Comparison of ENCODE assay signal across 24 cellular contexts in the genomic region with DNA sequence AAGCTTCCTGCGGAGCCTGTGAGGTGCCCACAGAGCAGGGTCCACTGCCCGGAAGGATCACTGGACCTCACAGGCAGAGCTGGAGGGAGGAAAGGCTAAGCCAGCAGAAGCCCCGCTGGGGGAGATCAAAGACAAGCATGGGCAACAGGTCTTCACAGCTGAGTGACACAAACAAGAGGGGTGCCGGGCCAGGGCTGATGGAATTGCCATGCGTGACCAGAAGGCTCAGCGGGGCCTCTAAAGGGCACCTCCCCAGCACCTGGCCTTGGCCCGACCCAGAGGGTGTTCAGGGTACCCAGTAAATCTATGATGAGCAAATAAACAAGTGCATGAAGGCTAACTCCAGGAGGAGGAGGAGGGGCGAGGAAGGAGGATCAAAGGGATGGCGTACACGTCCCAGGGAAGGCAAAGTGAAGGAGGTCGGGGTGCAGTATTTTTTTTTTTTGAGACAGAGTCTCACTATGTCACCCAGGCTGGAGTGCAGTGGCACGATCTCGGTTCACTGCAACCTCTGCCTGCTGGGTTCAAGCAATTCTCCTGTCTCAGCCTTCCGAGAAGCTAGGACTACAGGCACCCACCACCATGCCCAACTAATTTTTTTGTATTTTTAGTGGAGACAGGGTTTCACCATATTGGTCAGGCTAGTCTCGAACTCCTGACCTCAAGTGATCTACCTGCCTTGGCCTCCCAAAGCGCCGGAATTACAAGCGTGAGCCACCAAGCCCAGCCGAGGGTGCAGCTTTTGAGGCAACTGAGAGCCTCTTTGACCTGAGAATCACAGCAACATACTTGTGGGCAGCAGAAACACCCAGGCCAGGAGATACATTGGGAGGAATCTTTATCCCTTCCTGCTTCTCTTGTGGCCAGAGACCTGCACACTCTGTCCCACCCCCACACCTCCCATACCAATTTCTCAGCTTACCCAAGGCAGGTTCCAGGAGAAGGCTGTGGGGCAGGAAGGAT. TPM values are rescaled to one million over a fixed set of nuclear protein-coding genes. Genes with fewer than 3 reads are reported as not detected.
A peak's percentile ranks its signal among the peaks of the same experiment; 100 is the strongest.
DNase-seq lines count a peak whose midpoint lies in the region; ATAC-seq, FAIRE-seq and TF ChIP-seq lines count a peak whose summit lies in the region.
"Had no signal": no experiment of that assay in that cellular context is flagged by ENCODE, and none has a peak within 500 bp of the region (broad histone marks: within the 10 kb centered on the region; RNA-seq: fewer than 3 reads in every experiment).

No MANE protein-coding gene starts in this region.

- no peaks in the 10 kb centered on the region for H3K4me1 ChIP-seq in HEK293 (ENCODE audit: control insufficient read depth, insufficient read depth, low read length)

- H3K27ac Mint-ChIP-seq in activated CD4-positive, alpha-beta T cell treated with anti-CD3 and anti-CD28 coated beads, Interleukin-2, amount 10 ng/mL, durations not matched to agents 7 days and 5 days, result peak overlapping the region; percentile 25
- H3K27ac Mint-ChIP-seq in activated CD4-positive, alpha-beta T cell treated with anti-CD3 and anti-CD28 coated beads, Interleukin-2, amount 10 ng/mL, durations not matched to agents 24 days and 14 days, result no peak overlapping the region
- H3K27ac Mint-ChIP-seq: B cell; CD8-positive, alpha-beta T cell; HFFc6 had no signal

- FAIRE-seq in urothelium cell line (lab: Jason Lieb, UNC), result peak; percentile 37
- FAIRE-seq: G401.6, GM18507 had no signal

- no peaks in the 10 kb centered on the region for H3K9me3 ChIP-seq in HEK293 (ENCODE audit: control insufficient read depth, insufficient read depth, low read depth, low read length)
- H3K9me3 ChIP-seq: MG63 had no signal

- no peaks in the 10 kb centered on the region for H3K9me3 Mint-ChIP-seq in activated CD4-positive, alpha-beta T cell treated with anti-CD3 and anti-CD28 coated beads, Interleukin-2, amount 10 ng/mL, durations not matched to agents 7 days and 5 days
- no peaks in the 10 kb centered on the region for H3K9me3 Mint-ChIP-seq in activated CD4-positive, alpha-beta T cell treated with anti-CD3 and anti-CD28 coated beads, Interleukin-2, amount 10 ng/mL, durations not matched to agents 24 days and 14 days
- H3K9me3 Mint-ChIP-seq: CD8-positive, alpha-beta T cell; HFFc6 had no signal

- no peak overlapping the region for H3K4me3 ChIP-seq in HEK293 (ENCODE audit: low read depth, low read length)
- H3K4me3 ChIP-seq: GM23248, MG63 had no signal

- no peak for DNase-seq in activated CD4-positive, alpha-beta T cell treated with anti-CD3 and anti-CD28 coated beads, Interleukin-2, amount 10 ng/mL, durations not matched to agents 7 days and 5 days
- DNase-seq in activated CD4-positive, alpha-beta T cell treated with anti-CD3 and anti-CD28 coated beads, Interleukin-2, amount 10 ng/mL, durations not matched to agents 24 days and 14 days, result no peak
- DNase-seq in left kidney (ENCODE audit: low read depth, low spot score), result peak; percentile 61
- no peak for DNase-seq in urothelium cell line (ENCODE audit: low spot score)
- no peak for DNase-seq in HuH-7.5 (ENCODE audit: low spot score)
- DNase-seq in islet precursor cell, result no peak
- DNase-seq: CD8-positive, alpha-beta T cell; DMS79 treated with DMSO at 0.1 percent for 48 hours; GM23248; HFFc6; MG63; NCI-H1092 treated with DMSO at 0.1 percent for 48 hours; NCI-H2107; NCI-H226; NCI-H526 treated with DMSO at 0.1 percent for 48 hours; NK-92 treated with Interleukin-12 subunit alpha and Interleukin-12 subunit beta, amount 100 ng/mL, for 24 hours; SHP77 had no signal

- H3K36me3 ChIP-seq in HEK293 (ENCODE audit: control insufficient read depth in 2 of 2, insufficient read depth in 1 of 2, low read length in 2 of 2), result no peaks in the 10 kb centered on the region
- H3K36me3 ChIP-seq: MG63 had no signal

- no peak for TF ChIP-seq CTCF in HEK293 (tag by site-specific recombination; IDR thresholded peaks at IDR 0.05)

- POLR2A ChIA-PET in activated CD4-positive, alpha-beta T cell treated with anti-CD3 and anti-CD28 coated beads, Interleukin-2, amount 10 ng/mL, durations not matched to agents 7 days and 5 days (lab: Charles Lee), result interaction anchor here (1.0 kb wide), 2 partner anchors 60 to 150 kb away, joined by 3 read pairs; no protein-coding TSS in a partner anchor
- POLR2A ChIA-PET in HEK293 (lab: Yijun Ruan, JAX), result no interaction called here

- no peak overlapping the region for H3K27ac ChIP-seq in HEK293 (ENCODE audit: extremely low read depth, low read depth, low read length)
- H3K27ac ChIP-seq: 22Rv1, GM23248 had no signal

- intact Hi-C loops in activated CD4-positive, alpha-beta T cell treated with anti-CD3 and anti-CD28 coated beads, Interleukin-2, amount 10 ng/mL, durations not matched to agents 24 days and 14 days (cut with micrococcal nuclease), result loop anchor here (2.0 to 5.0 kb wide), 3 partner anchors 61 to 178 kb away; no protein-coding TSS in a partner anchor

- H3K36me3 Mint-ChIP-seq in activated CD4-positive, alpha-beta T cell treated with anti-CD3 and anti-CD28 coated beads, Interleukin-2, amount 10 ng/mL, durations not matched to agents 7 days and 5 days (ENCODE audit: low read depth), result no peaks in the 10 kb centered on the region
- H3K36me3 Mint-ChIP-seq in activated CD4-positive, alpha-beta T cell treated with anti-CD3 and anti-CD28 coated beads, Interleukin-2, amount 10 ng/mL, durations not matched to agents 24 days and 14 days (ENCODE audit: low read depth), result no peaks in the 10 kb centered on the region
- H3K36me3 Mint-ChIP-seq: CD8-positive, alpha-beta T cell had no signal

- H3K4me3 Mint-ChIP-seq in activated CD4-positive, alpha-beta T cell treated with anti-CD3 and anti-CD28 coated beads, Interleukin-2, amount 10 ng/mL, durations not matched to agents 7 days and 5 days, result no peak overlapping the region
- no peak overlapping the region for H3K4me3 Mint-ChIP-seq in activated CD4-positive, alpha-beta T cell treated with anti-CD3 and anti-CD28 coated beads, Interleukin-2, amount 10 ng/mL, durations not matched to agents 24 days and 14 days
- H3K4me3 Mint-ChIP-seq: B cell; CD8-positive, alpha-beta T cell; HFFc6 had no signal

- no peaks in the 10 kb centered on the region for H3K27me3 Mint-ChIP-seq in activated CD4-positive, alpha-beta T cell treated with anti-CD3 and anti-CD28 coated beads, Interleukin-2, amount 10 ng/mL, durations not matched to agents 7 days and 5 days
- H3K27me3 Mint-ChIP-seq in activated CD4-positive, alpha-beta T cell treated with anti-CD3 and anti-CD28 coated beads, Interleukin-2, amount 10 ng/mL, durations not matched to agents 24 days and 14 days, result no peaks in the 10 kb centered on the region

- peaks cover 15% of the 10 kb centered on the region for H3K4me1 Mint-ChIP-seq in activated CD4-positive, alpha-beta T cell treated with anti-CD3 and anti-CD28 coated beads, Interleukin-2, amount 10 ng/mL, durations not matched to agents 7 days and 5 days
- peaks cover 10% of the 10 kb centered on the region for H3K4me1 Mint-ChIP-seq in activated CD4-positive, alpha-beta T cell treated with anti-CD3 and anti-CD28 coated beads, Interleukin-2, amount 10 ng/mL, durations not matched to agents 24 days and 14 days

- CTCF ChIA-PET in activated CD4-positive, alpha-beta T cell treated with anti-CD3 and anti-CD28 coated beads, Interleukin-2, amount 10 ng/mL, durations not matched to agents 7 days and 5 days (lab: Charles Lee), result interaction anchor here (0.8 to 11.6 kb wide), 13 partner anchors 10 to 177 kb away, joined by 3 to 160 read pairs (median 6); no protein-coding TSS in a partner anchor
- CTCF ChIA-PET in HEK293 (lab: Yijun Ruan, JAX), result interaction anchor here (0.6 to 11.8 kb wide), 20 partner anchors 8 to 291 kb away, joined by 3 to 191 read pairs (median 4); no protein-coding TSS in a partner anchor

- ATAC-seq in GM19467 (IDR thresholded peaks at IDR 0.05; ENCODE audit: unreplicated experiment), result no peak
- ATAC-seq: CD8-positive, alpha-beta T cell had no signal

TF ChIP-seq in HEK293, 187 proteins besides CTCF, POLR2A, EP300 and RAD21 (continues in another document):
- no peak for TF ChIP-seq ZNF837 (tag by site-specific recombination; IDR thresholded peaks at IDR 0.05)
- TF ChIP-seq ZNF157 (tag by site-specific recombination; IDR thresholded peaks at IDR 0.05), result peak; percentile 95
- TF ChIP-seq ZNF311 (tag by site-specific recombination; IDR thresholded peaks at IDR 0.05; ENCODE audit: borderline replicate concordance), result no peak
- TF ChIP-seq, protein P1, sequence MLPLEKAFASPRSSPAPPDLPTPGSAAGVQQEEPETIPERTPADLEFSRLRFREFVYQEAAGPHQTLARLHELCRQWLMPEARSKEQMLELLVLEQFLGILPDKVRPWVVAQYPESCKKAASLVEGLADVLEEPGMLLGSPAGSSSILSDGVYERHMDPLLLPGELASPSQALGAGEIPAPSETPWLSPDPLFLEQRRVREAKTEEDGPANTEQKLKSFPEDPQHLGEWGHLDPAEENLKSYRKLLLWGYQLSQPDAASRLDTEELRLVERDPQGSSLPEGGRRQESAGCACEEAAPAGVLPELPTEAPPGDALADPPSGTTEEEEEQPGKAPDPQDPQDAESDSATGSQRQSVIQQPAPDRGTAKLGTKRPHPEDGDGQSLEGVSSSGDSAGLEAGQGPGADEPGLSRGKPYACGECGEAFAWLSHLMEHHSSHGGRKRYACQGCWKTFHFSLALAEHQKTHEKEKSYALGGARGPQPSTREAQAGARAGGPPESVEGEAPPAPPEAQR (tag by site-specific recombination; IDR thresholded peaks at IDR 0.05), result no peak

RNA-seq across cellular contexts. Expression of a gene that starts 16.1 kb away (rescaled TPM):
- total RNA-seq in activated CD4-positive, alpha-beta T cell treated with anti-CD3 and anti-CD28 coated beads, Interleukin-2, amount 10 ng/mL, durations not matched to agents 7 days and 5 days, result 100 to 1,000 TPM; 140 to 147 TPM
- total RNA-seq in activated CD4-positive, alpha-beta T cell treated with anti-CD3 and anti-CD28 coated beads, Interleukin-2, amount 10 ng/mL, durations not matched to agents 24 days and 14 days, result 104 and 108 TPM in 2 replicates

RNA-seq across cellular contexts. Expression of a gene that starts 21.4 kb away (rescaled TPM):
- total RNA-seq in activated CD4-positive, alpha-beta T cell treated with anti-CD3 and anti-CD28 coated beads, Interleukin-2, amount 10 ng/mL, durations not matched to agents 7 days and 5 days, result under 1 TPM; 0.20 to 0.48 TPM
- total RNA-seq in activated CD4-positive, alpha-beta T cell treated with anti-CD3 and anti-CD28 coated beads, Interleukin-2, amount 10 ng/mL, durations not matched to agents 24 days and 14 days, result 0.07 and 0.35 TPM in 2 replicates
- total RNA-seq: GM23248, HFFc6, OCI-LY7 had no signal

RNA-seq across cellular contexts. Expression of a gene that starts 40.7 kb away (rescaled TPM):
- under 1 TPM in 1 of 2 experiments, not detected in 1; 0.27 TPM for total RNA-seq in activated CD4-positive, alpha-beta T cell treated with anti-CD3 and anti-CD28 coated beads, Interleukin-2, amount 10 ng/mL, durations not matched to agents 7 days and 5 days
- 4.1 TPM in 2 replicates for total RNA-seq in activated CD4-positive, alpha-beta T cell treated with anti-CD3 and anti-CD28 coated beads, Interleukin-2, amount 10 ng/mL, durations not matched to agents 24 days and 14 days
- total RNA-seq: GM23248 had no signal

RNA-seq across cellular contexts. Expression of a gene that starts 45.1 kb away (rescaled TPM):
- total RNA-seq in activated CD4-positive, alpha-beta T cell treated with anti-CD3 and anti-CD28 coated beads, Interleukin-2, amount 10 ng/mL, durations not matched to agents 7 days and 5 days, result under 1 TPM; 0.15 TPM
- 2.3 and 2.7 TPM in 2 replicates for total RNA-seq in activated CD4-positive, alpha-beta T cell treated with anti-CD3 and anti-CD28 coated beads, Interleukin-2, amount 10 ng/mL, durations not matched to agents 24 days and 14 days
- total RNA-seq: GM23248 had no signal

RNA-seq across cellular contexts. Expression of a gene that starts 47.4 kb away (rescaled TPM):
- total RNA-seq in activated CD4-positive, alpha-beta T cell treated with anti-CD3 and anti-CD28 coated beads, Interleukin-2, amount 10 ng/mL, durations not matched to agents 7 days and 5 days, result 10 to 100 TPM; 91.3 to 96.0 TPM
- total RNA-seq in activated CD4-positive, alpha-beta T cell treated with anti-CD3 and anti-CD28 coated beads, Interleukin-2, amount 10 ng/mL, durations not matched to agents 24 days and 14 days, result 169 and 170 TPM in 2 replicates
